Comparison of ENCODE assay signal across 8 cellular contexts in genomic region chr9:35490910-35491465, GRCh38. TPM values are rescaled to one million over a fixed set of nuclear protein-coding genes. Genes with fewer than 3 reads are reported as not detected.
A peak's percentile ranks its signal among the peaks of the same experiment; 100 is the strongest.
DNase-seq lines count a peak whose midpoint lies in the region; ATAC-seq and TF ChIP-seq lines count a peak whose summit lies in the region.

No MANE protein-coding gene starts in this region.

- peak overlapping the region; percentile 82 to 96 (median 92) for H3K27ac ChIP-seq in adrenal gland
- H3K27ac ChIP-seq in iPS-20b (ENCODE audit: low read length), result no peak overlapping the region

- peak overlapping the region; percentile 57; the same call in 1 of the 2 replicates for H3K9ac ChIP-seq in iPS-20b (ENCODE audit: low read depth, low read length)

- ATAC-seq in stimulated activated effector memory CD8-positive, alpha-beta T cell treated with anti-CD3 and anti-CD28 coated beads, Interleukin-12 subunit alpha, Interleukin-12 subunit beta, amount 100 ng/mL, for 72 hours, result no peak
- ATAC-seq in HG03520 (IDR thresholded peaks at IDR 0.05; ENCODE audit: unreplicated experiment), result no peak

- intact Hi-C loops in adrenal gland (cut with DNase I), result no loop called here

- H3K36me3 ChIP-seq in adrenal gland (replicated peaks in 1 of 2) (no peaks in the 10 kb centered on the region), iPS-20b (ENCODE audit: insufficient read depth, low read depth, low read length) (no peaks in the 10 kb centered on the region)

- no peaks in the 10 kb centered on the region for H3K27me3 ChIP-seq in adrenal gland
- H3K27me3 ChIP-seq in iPS-20b (ENCODE audit: insufficient read depth, low read length), result peaks cover 11% of the 10 kb centered on the region; the same call in 1 of the 2 replicates

- H3K9me3 ChIP-seq in adrenal gland (replicated peaks in 1 of 3) (no peaks in the 10 kb centered on the region), iPS-20b (ENCODE audit: insufficient read depth, low read depth, low read length) (no peaks in the 10 kb centered on the region)

- peak; percentile 33 for DNase-seq in KBM-7
- DNase-seq in adrenal gland, result no peak
- DNase-seq in stimulated activated effector memory CD8-positive, alpha-beta T cell treated with anti-CD3 and anti-CD28 coated beads, Interleukin-12 subunit alpha, Interleukin-12 subunit beta, amount 100 ng/mL, for 72 hours (ENCODE audit: low spot score in 2 of 2), result no peak
- no peak for DNase-seq in SHP77 (lab: John Stamatoyannopoulos, UW)
- DNase-seq in putamen (ENCODE audit: low spot score), result no peak
- DNase-seq in NCI-H524 (lab: John Stamatoyannopoulos, UW), result no peak

- peak in 1 of 2 donors; percentile 43 for TF ChIP-seq POLR2A in adrenal gland (IDR thresholded peaks at IDR 0.05)

- H3K4me3 ChIP-seq in adrenal gland (peak overlapping the region; percentile 63 to 93 (median 82)), iPS-20b (ENCODE audit: low read length) (peak overlapping the region; percentile 90)

- H3K36me3 Mint-ChIP-seq in stimulated activated effector memory CD8-positive, alpha-beta T cell treated with anti-CD3 and anti-CD28 coated beads, Interleukin-12 subunit alpha, Interleukin-12 subunit beta, amount 100 ng/mL, for 72 hours, result peaks cover 4% of the 10 kb centered on the region

- H3K4me1 Mint-ChIP-seq in stimulated activated effector memory CD8-positive, alpha-beta T cell treated with anti-CD3 and anti-CD28 coated beads, Interleukin-12 subunit alpha, Interleukin-12 subunit beta, amount 100 ng/mL, for 72 hours, result peaks cover 25% of the 10 kb centered on the region

- 33 to 42% (median 38%) methylated on average over 11 to 12 of the region's 12 CpGs for WGBS in adrenal gland, 4 donors

- H3K27ac Mint-ChIP-seq in stimulated activated effector memory CD8-positive, alpha-beta T cell treated with anti-CD3 and anti-CD28 coated beads, Interleukin-12 subunit alpha, Interleukin-12 subunit beta, amount 100 ng/mL, for 72 hours, result peak overlapping the region; percentile 36

- peaks cover 17 to 18% of the 10 kb centered on the region in 2 donors for H3K4me1 ChIP-seq in adrenal gland (replicated peaks in 1 of 2)
- peaks cover 21% of the 10 kb centered on the region for H3K4me1 ChIP-seq in iPS-20b (ENCODE audit: insufficient read depth, low read length)

- H3K9me3 Mint-ChIP-seq in stimulated activated effector memory CD8-positive, alpha-beta T cell treated with anti-CD3 and anti-CD28 coated beads, Interleukin-12 subunit alpha, Interleukin-12 subunit beta, amount 100 ng/mL, for 72 hours, result no peaks in the 10 kb centered on the region

- peak overlapping the region; percentile 77 for H3K4me3 Mint-ChIP-seq in stimulated activated effector memory CD8-positive, alpha-beta T cell treated with anti-CD3 and anti-CD28 coated beads, Interleukin-12 subunit alpha, Interleukin-12 subunit beta, amount 100 ng/mL, for 72 hours

- TF ChIP-seq CTCF in adrenal gland (IDR thresholded peaks at IDR 0.05), result no peak

- in situ Hi-C loops in KBM-7 (cut with MboI; ENCODE audit: low pct_unique_long_range_greater_than_20kb, low sequenced_read_pairs), result no loop called here

RNA-seq across cellular contexts. Expression of gene RUSC2, which starts 1.1 kb away (rescaled TPM):
- total RNA-seq in adrenal gland, result 10 to 100 TPM; 13.4 to 42.0 (median 31.2) TPM
- polyA plus RNA-seq in adrenal gland, result 10 to 100 TPM; 14.6 to 66.8 (median 40.6) TPM
